16 cellular contexts compared by ENCODE assay signal in the genomic region with DNA sequence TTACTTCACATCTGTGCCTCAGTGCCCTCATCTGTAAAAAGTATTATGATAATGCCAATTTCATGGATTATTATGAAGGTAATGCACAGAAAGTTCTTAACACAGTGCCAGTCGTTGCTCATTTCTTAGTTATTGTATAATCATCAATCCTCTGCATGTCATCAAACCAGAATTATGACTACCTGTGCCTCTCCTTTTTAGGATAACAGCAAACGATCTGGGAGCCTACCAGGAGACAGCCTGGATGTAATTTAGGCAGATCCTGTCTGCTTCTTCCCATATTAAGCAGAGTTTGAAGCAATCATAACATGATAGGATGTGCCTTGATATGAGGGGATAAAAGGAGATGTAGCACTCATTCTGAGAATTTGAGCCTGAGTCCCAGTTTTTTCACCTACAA.
"Had no signal": no experiment of that assay in that cellular context is flagged by ENCODE, and none has a peak within 500 bp of the region (broad histone marks: within the 10 kb centered on the region; RNA-seq: fewer than 3 reads in every experiment).

No MANE protein-coding gene starts in this region.

- H3K36me3 Mint-ChIP-seq: activated naive CD4-positive, alpha-beta T cell treated with anti-CD3 and anti-CD28 coated beads, Interleukin-2, amount 50 U/mL, for 24 hours had no signal

- H3K27me3 Mint-ChIP-seq: progenitor cell of endocrine pancreas had no signal

- H3K36me3 ChIP-seq: ascending aorta, right atrium auricular region had no signal

- H3K4me3 Mint-ChIP-seq: activated CD4-positive, alpha-beta T cell treated with anti-CD3 and anti-CD28 coated beads, Interleukin-2, amount 10 ng/mL, durations not matched to agents 7 days and 5 days; activated naive CD4-positive, alpha-beta T cell treated with anti-CD3 and anti-CD28 coated beads, Interleukin-2, amount 50 U/mL, for 24 hours; dendritic cell treated with granulocyte-macrophage colony-stimulating factor and Interleukin-4, amounts not matched to agents 40 ng/mL and 50 ng/mL, for 4 days; neural crest cell; T-helper 1 cell treated with Interleukin-12 subunit alpha and Interleukin-12 subunit beta and Interleukin-4 antibody, amounts not matched to agents 30 μg/mL and 1 μg/mL, for 36 hours had no signal

- H3K9me3 Mint-ChIP-seq: activated CD4-positive, alpha-beta T cell treated with anti-CD3 and anti-CD28 coated beads, Interleukin-2, amount 10 ng/mL, durations not matched to agents 7 days and 5 days; activated naive CD4-positive, alpha-beta T cell treated with anti-CD3 and anti-CD28 coated beads, Interleukin-2, amount 50 U/mL, for 24 hours; dendritic cell treated with granulocyte-macrophage colony-stimulating factor and Interleukin-4, amounts not matched to agents 40 ng/mL and 50 ng/mL, for 4 days; T-helper 1 cell treated with Interleukin-12 subunit alpha and Interleukin-12 subunit beta and Interleukin-4 antibody, amounts not matched to agents 30 μg/mL and 1 μg/mL, for 36 hours had no signal

- H3K27ac ChIP-seq: ascending aorta, right atrium auricular region had no signal

- H3K9me3 ChIP-seq: ascending aorta, right atrium auricular region had no signal

- H3K27ac Mint-ChIP-seq: activated CD4-positive, alpha-beta T cell treated with anti-CD3 and anti-CD28 coated beads, Interleukin-2, amount 10 ng/mL, durations not matched to agents 7 days and 5 days; activated naive CD4-positive, alpha-beta T cell treated with anti-CD3 and anti-CD28 coated beads, Interleukin-2, amount 50 U/mL, for 24 hours; dendritic cell treated with granulocyte-macrophage colony-stimulating factor and Interleukin-4, amounts not matched to agents 40 ng/mL and 50 ng/mL, for 4 days; progenitor cell of endocrine pancreas; T-helper 1 cell treated with Interleukin-12 subunit alpha and Interleukin-12 subunit beta and Interleukin-4 antibody, amounts not matched to agents 30 μg/mL and 1 μg/mL, for 36 hours had no signal

- H3K4me1 ChIP-seq: ascending aorta, right atrium auricular region had no signal

- H3K27me3 ChIP-seq: ascending aorta, right atrium auricular region had no signal

- H3K4me1 Mint-ChIP-seq: activated CD4-positive, alpha-beta T cell treated with anti-CD3 and anti-CD28 coated beads, Interleukin-2, amount 10 ng/mL, durations not matched to agents 7 days and 5 days; neural crest cell had no signal

- ATAC-seq: activated CD4-positive, CD25-positive, alpha-beta regulatory T cell treated with anti-CD3 and anti-CD28 coated beads, Interleukin-2, amount 50 U/mL, for 24 hours; stimulated activated naive CD8-positive, alpha-beta T cell treated with anti-CD3 and anti-CD28 coated beads, Interleukin-15, Interleukin-2, amounts not matched to agents 100 U/mL and 50 U/mL, for 24 hours had no signal

- H3K4me3 ChIP-seq: ascending aorta, right atrium auricular region had no signal

- DNase-seq: activated CD4-positive, alpha-beta T cell treated with anti-CD3 and anti-CD28 coated beads, Interleukin-2, amount 10 ng/mL, durations not matched to agents 7 days and 5 days; activated CD8-positive, alpha-beta memory T cell treated with anti-CD3 and anti-CD28 coated beads, Interleukin-2, amount 50 U/mL, for 48 hours; activated effector memory CD4-positive, alpha-beta T cell treated with anti-CD3 and anti-CD28 coated beads, Interleukin-2, amount 50 U/mL, for 16 hours; activated T-cell treated with anti-CD3 and anti-CD28 coated beads, Interleukin-2, amount 50 U/mL, for 48 hours; effector memory CD4-positive, alpha-beta T cell; foreskin fibroblast; glutamatergic neuron; stimulated activated naive CD8-positive, alpha-beta T cell treated with anti-CD3 and anti-CD28 coated beads, Interleukin-15, Interleukin-2, amounts not matched to agents 100 U/mL and 50 U/mL, for 24 hours had no signal
